8 cellular contexts compared by ENCODE assay signal in the genomic region with DNA sequence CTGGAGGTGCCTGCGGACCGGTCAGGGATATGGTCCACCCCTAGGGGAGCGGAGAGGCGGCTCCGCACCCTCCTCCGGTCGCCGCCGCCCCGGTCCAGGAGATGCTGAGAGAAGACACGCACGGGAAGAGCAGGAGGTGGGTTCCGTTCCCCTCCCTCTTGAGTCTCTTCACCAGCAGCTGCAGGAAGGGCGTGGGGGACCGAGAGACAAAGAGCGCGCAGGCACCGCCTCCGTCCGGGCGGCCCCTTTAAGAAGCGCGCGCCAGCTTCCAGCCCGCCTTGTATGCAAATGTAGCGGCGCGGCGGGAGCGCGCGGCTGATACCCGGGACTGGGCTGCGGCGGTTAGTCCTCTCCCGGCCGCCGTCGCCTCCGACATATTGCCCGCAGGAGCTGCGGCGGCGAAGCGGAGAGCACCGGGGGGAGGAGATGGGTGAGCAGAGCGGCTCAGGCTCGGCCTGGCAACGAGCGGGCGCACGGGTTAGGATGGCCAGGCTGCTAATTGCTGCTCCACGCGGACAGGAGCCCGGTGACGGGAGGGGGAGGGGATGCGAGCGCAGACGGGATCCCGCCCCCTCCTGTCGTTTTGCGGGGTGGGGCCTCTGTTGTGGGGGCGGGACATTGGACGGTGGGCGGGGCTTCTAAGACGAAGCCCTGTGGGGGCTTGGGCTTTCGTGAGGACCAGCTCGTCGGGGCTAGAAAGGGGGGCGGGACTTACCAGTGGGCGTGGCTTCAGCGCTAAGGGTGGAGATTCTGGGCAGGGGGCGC. TPM values are rescaled to one million over a fixed set of nuclear protein-coding genes. Genes with fewer than 3 reads are reported as not detected.
DNase-seq lines count a peak whose midpoint lies in the region; ATAC-seq, FAIRE-seq and TF ChIP-seq lines count a peak whose summit lies in the region.

A gene (plus strand): TSS at position 318 of the 765 bp plus-strand sequence. CDS start 109 bp downstream, at position 427.

- intact Hi-C loops in Right ventricle myocardium superior (cut with DNase I): no loop called here

- H3K9ac ChIP-seq in parathyroid adenoma: peak within 1 kb of the TSS; percentile 53

- H3K4me3 ChIP-seq in parathyroid adenoma (ENCODE audit: low read depth, low read length) (peak within 1 kb of the TSS; percentile 90), tibial nerve (peak within 1 kb of the TSS; percentile 63 to 87 (median 71))

- H3K27ac ChIP-seq in parathyroid adenoma: peak within 1 kb of the TSS; percentile 91
- H3K27ac ChIP-seq in tibial nerve: peak within 1 kb of the TSS; percentile 83 to 93 (median 88)

- TF ChIP-seq POLR2A in GM12891 (IDR thresholded peaks at IDR 0.05; ENCODE audit: low read depth, low read length) (peak; percentile 71), tibial nerve (IDR thresholded peaks at IDR 0.05) (peak in 1 of 2 donors; percentile 46)

- no peaks in the 10 kb centered on the region for H3K36me3 ChIP-seq in parathyroid adenoma (ENCODE audit: control insufficient read depth, insufficient read depth, low read length)
- H3K36me3 ChIP-seq in tibial nerve: peaks cover 0 to 29% (median 13%) of the 10 kb centered on the region in 3 donors

- H2AFZ ChIP-seq in parathyroid adenoma: peak within 1 kb of the TSS; percentile 94

- WGBS in tibial nerve, 2 donors: 0 to 1% methylated on average over 52 to 65 of the region's 73 CpGs

- peak; percentile 12 for TF ChIP-seq CTCF in parathyroid adenoma (IDR thresholded peaks at IDR 0.05)
- TF ChIP-seq CTCF in tibial nerve (IDR thresholded peaks at IDR 0.05): peak in 3 of 5 experiments; percentile 20 to 50 (median 33)

- peak; percentile 68 to 95 for TF ChIP-seq EP300 in tibial nerve (IDR thresholded peaks at IDR 0.05)

- no peaks in the 10 kb centered on the region for H3K9me3 ChIP-seq in parathyroid adenoma (ENCODE audit: control insufficient read depth, low read length)
- H3K9me3 ChIP-seq in tibial nerve: no peaks in the 10 kb centered on the region

- H3K27me3 ChIP-seq in parathyroid adenoma (ENCODE audit: control insufficient read depth, insufficient read depth, low read length) (no peaks in the 10 kb centered on the region), tibial nerve (no peaks in the 10 kb centered on the region)

- H3K4me2 ChIP-seq in parathyroid adenoma (ENCODE audit: low read length): peak within 1 kb of the TSS; percentile 79

- no peaks in the 10 kb centered on the region for H3K79me2 ChIP-seq in parathyroid adenoma

- FAIRE-seq in GM12891 (lab: Jason Lieb, UNC): peak; percentile 93

- DNase-seq in GM12891 (ENCODE audit: insufficient read length, low spot score) (peak; percentile 89), NCI-H1436 (lab: John Stamatoyannopoulos, UW) (peak; percentile 97), SW480 (ENCODE audit: low spot score) (peak; percentile 93), Right ventricle myocardium superior (peak; percentile 99), tibial nerve (ENCODE audit: low spot score in 2 of 2) (peak; percentile 91)
- DNase-seq in activated naive CD8-positive, alpha-beta T cell treated with anti-CD3 and anti-CD28 coated beads, Interleukin-2, amount 50 U/mL, for 16 hours (ENCODE audit: low read depth, low spot score): peak; percentile 84

- ATAC-seq in HG02798 (IDR thresholded peaks at IDR 0.05; ENCODE audit: poor library complexity, unreplicated experiment) (peak; percentile 90), Right ventricle myocardium superior (ENCODE audit: poor library complexity) (peak; percentile 96)

- H3K4me1 ChIP-seq in parathyroid adenoma: peaks cover 3% of the 10 kb centered on the region
- peaks cover 0 to 35% (median 6%) of the 10 kb centered on the region in 4 donors for H3K4me1 ChIP-seq in tibial nerve

TF ChIP-seq in GM12891, 5 proteins besides CTCF, POLR2A, EP300 and RAD21:
- TF ChIP-seq POLR2AphosphoS5 (IDR thresholded peaks at IDR 0.05; ENCODE audit: low read depth, low read length): peak; percentile 87
- TF ChIP-seq PAX5 (IDR thresholded peaks at IDR 0.05; ENCODE audit: insufficient read depth, low read length, severe bottlenecking): peak; percentile 48
- peak; percentile 99 for TF ChIP-seq POU2F2 (IDR thresholded peaks at IDR 0.05; ENCODE audit: low read depth, low read length)
- peak; percentile 56 for TF ChIP-seq TAF1 (IDR thresholded peaks at IDR 0.05; ENCODE audit: low read depth, low read length)
- no peak for TF ChIP-seq SPI1 (IDR thresholded peaks at IDR 0.05; ENCODE audit: low read depth, low read length)

RNA-seq across cellular contexts. Expression of the gene that starts here (rescaled TPM):
- polyA plus RNA-seq in GM12891 (2012; ENCODE audit: low read depth, missing spikeins): 15.9 TPM
- total RNA-seq in Right ventricle myocardium superior (6.1 TPM), tibial nerve (10 to 100 TPM in 2 of 4 donors, 1 to 10 TPM in 2; 3.7 to 13.2 (median 7.3) TPM)

Comparison
In these comparisons a context has a peak if more than half of its experiments do, and no peak if none do; other contexts are left out.
1. Peak in every context shown above with its lines: DNase-seq, ATAC-seq, H3K4me3 ChIP-seq and H3K27ac ChIP-seq.